Comparison of ENCODE assay signal across 18 cellular contexts in genomic region chr1:17834561-17835100, GRCh38.
DNase-seq lines count a peak whose midpoint lies in the region; ATAC-seq and TF ChIP-seq lines count a peak whose summit lies in the region.
"Had no signal": no experiment of that assay in that cellular context is flagged by ENCODE, and none has a peak within 500 bp of the region (broad histone marks: within the 10 kb centered on the region; RNA-seq: fewer than 3 reads in every experiment).

No MANE protein-coding gene starts in this region.

- H3K56ac ChIP-seq in H9 (ENCODE audit: insufficient read length, low read depth, low read length): no peak overlapping the region

- H3K4me2 ChIP-seq in H9 (ENCODE audit: insufficient read depth, insufficient read length, low read length) (no peak overlapping the region), osteoblast (ENCODE audit: insufficient read depth, low read length) (no peak overlapping the region), smooth muscle cell (no peak overlapping the region)
- H3K4me2 ChIP-seq: GM23338 had no signal

- H3K79me1 ChIP-seq in H9 (ENCODE audit: insufficient read depth, low read depth, low read length, poor library complexity, severe bottlenecking): no peaks in the 10 kb centered on the region

- no peaks in the 10 kb centered on the region for H3F3A ChIP-seq in smooth muscle cell (ENCODE audit: low read depth)

- H3T11ph ChIP-seq in H9 (ENCODE audit: low read length): no peak overlapping the region

- H3K27ac ChIP-seq in H9 (ENCODE audit: insufficient read length, low read depth, low read length) (no peak overlapping the region), WERI-Rb-1 (0 out of 2 replicates have a peak overlapping the region, but pooled peaks have one; percentile 2), osteoblast (ENCODE audit: low read depth, low read length) (no peak overlapping the region), smooth muscle cell (ENCODE audit: low read depth) (no peak overlapping the region)

- no peak overlapping the region for H3K4me3 Mint-ChIP-seq in H9
- H3K4me3 Mint-ChIP-seq: CD4-positive, CD25-positive, alpha-beta regulatory T cell; CD8-positive, alpha-beta memory T cell; GM23338; HFFc6 had no signal

- H3K27me3 ChIP-seq in H9 (ENCODE audit: insufficient read depth, low read length) (no peaks in the 10 kb centered on the region; the same call in 1 of the 2 replicates), WERI-Rb-1 (ENCODE audit: insufficient read depth, low read depth, severe bottlenecking) (no peaks in the 10 kb centered on the region), osteoblast (ENCODE audit: insufficient read depth, low read length) (peaks cover 19% of the 10 kb centered on the region), smooth muscle cell (ENCODE audit: low read depth) (peaks cover 26% of the 10 kb centered on the region)
- H3K27me3 ChIP-seq: BE2C had no signal

- H3K27ac Mint-ChIP-seq in H9: no peak overlapping the region; a peak in 1 of 7 replicates
- H3K27ac Mint-ChIP-seq: CD4-positive, CD25-positive, alpha-beta regulatory T cell; CD8-positive, alpha-beta memory T cell; GM23338; HFFc6 had no signal

- H3K23ac ChIP-seq in H9 (ENCODE audit: insufficient read length, low read depth, low read length): no peak overlapping the region

- no peak overlapping the region for H4K5ac ChIP-seq in H9 (ENCODE audit: insufficient read length, low read depth, low read length)

- H2AFZ ChIP-seq in H9 (ENCODE audit: low read length): no peak overlapping the region
- no peak overlapping the region for H2AFZ ChIP-seq in osteoblast (ENCODE audit: low read length)
- H2AFZ ChIP-seq in smooth muscle cell (ENCODE audit: low read depth): no peak overlapping the region
- H2AFZ ChIP-seq: GM23338 had no signal

- H2BK20ac ChIP-seq in H9 (ENCODE audit: low read depth, low read length, poor library complexity, severe bottlenecking): no peak overlapping the region

- no peaks in the 10 kb centered on the region for H3K36me3 Mint-ChIP-seq in H9 (ENCODE audit: insufficient read depth in 1 of 3, low read depth in 3 of 3)
- H3K36me3 Mint-ChIP-seq: CD4-positive, CD25-positive, alpha-beta regulatory T cell; CD8-positive, alpha-beta memory T cell had no signal

- no peak overlapping the region for H4K91ac ChIP-seq in H9 (ENCODE audit: insufficient read length, low read depth, low read length)

- H3K14ac ChIP-seq in H9 (ENCODE audit: insufficient read depth, low read length): no peak overlapping the region

- H4K8ac ChIP-seq in H9 (replicated peaks; ENCODE audit: insufficient read length, low read depth, low read length): no peak overlapping the region

- H2BK5ac ChIP-seq in H9 (ENCODE audit: insufficient read length, low read length): no peak overlapping the region

- no peak for TF ChIP-seq CTCF in H9 (conservative IDR thresholded peaks at IDR 0.05)
- TF ChIP-seq CTCF in WERI-Rb-1 (IDR thresholded peaks at IDR 0.05; ENCODE audit: low read depth, low read length): no peak
- TF ChIP-seq CTCF in osteoblast (IDR thresholded peaks at IDR 0.05; ENCODE audit: extremely low read depth, low read depth, low read length): no peak
- no peak for TF ChIP-seq CTCF in smooth muscle cell (IDR thresholded peaks at IDR 0.05; ENCODE audit: borderline replicate concordance, insufficient read depth, poor library complexity, severe bottlenecking)

- no peaks in the 10 kb centered on the region for H3K9me3 ChIP-seq in H9 (ENCODE audit: control insufficient read depth, low read depth, low read length)
- no peaks in the 10 kb centered on the region for H3K9me3 ChIP-seq in WERI-Rb-1 (ENCODE audit: severe bottlenecking)
- H3K9me3 ChIP-seq in osteoblast (ENCODE audit: low read depth, low read length): no peaks in the 10 kb centered on the region
- no peaks in the 10 kb centered on the region for H3K9me3 ChIP-seq in smooth muscle cell (replicated peaks; ENCODE audit: low read depth)
- H3K9me3 ChIP-seq: BE2C had no signal

- H3K4me1 ChIP-seq in H9 (ENCODE audit: insufficient read depth, low read length): no peaks in the 10 kb centered on the region
- peaks cover 3% of the 10 kb centered on the region for H3K4me1 ChIP-seq in osteoblast (ENCODE audit: insufficient read depth, low read length)
- no peaks in the 10 kb centered on the region for H3K4me1 ChIP-seq in smooth muscle cell (ENCODE audit: low read depth)

- H3K23me2 ChIP-seq in H9 (ENCODE audit: insufficient read length, low read depth, low read length, poor library complexity, severe bottlenecking): no peaks in the 10 kb centered on the region

- peaks cover 2% of the 10 kb centered on the region for H4K20me1 ChIP-seq in H9 (ENCODE audit: control insufficient read depth, insufficient read depth, insufficient read length)
- H4K20me1 ChIP-seq in osteoblast (ENCODE audit: insufficient read depth, low read length): no peaks in the 10 kb centered on the region
- H4K20me1 ChIP-seq in smooth muscle cell (ENCODE audit: low read depth): no peaks in the 10 kb centered on the region

- H2BK15ac ChIP-seq in H9 (ENCODE audit: low read depth, low read length): no peak overlapping the region

- no peak overlapping the region for H3K9ac ChIP-seq in H9 (ENCODE audit: extremely low read depth, insufficient read length, low read length)
- H3K9ac ChIP-seq in smooth muscle cell (ENCODE audit: low read depth): no peak overlapping the region

- H3K36me3 ChIP-seq in WERI-Rb-1: no peaks in the 10 kb centered on the region
- H3K36me3 ChIP-seq in osteoblast (ENCODE audit: insufficient read depth, low read length): no peaks in the 10 kb centered on the region
- no peaks in the 10 kb centered on the region for H3K36me3 ChIP-seq in smooth muscle cell (ENCODE audit: low read depth)
- H3K36me3 ChIP-seq: BE2C had no signal

- no peak overlapping the region for H3K4ac ChIP-seq in H9 (ENCODE audit: low read depth, low read length)

- H3K4me3 ChIP-seq in WERI-Rb-1 (ENCODE audit: low read depth, low read length): no peak overlapping the region
- no peak overlapping the region for H3K4me3 ChIP-seq in osteoblast (ENCODE audit: insufficient read depth, low read length)
- H3K4me3 ChIP-seq in smooth muscle cell: no peak overlapping the region
- H3K4me3 ChIP-seq: GM23338 had no signal

- ATAC-seq in HG03457 (IDR thresholded peaks at IDR 0.05; ENCODE audit: unreplicated experiment): no peak
- ATAC-seq: GM23338, HCT116, HepG2 had no signal

- peak; percentile 27 for DNase-seq in H9
- no peak for DNase-seq in WERI-Rb-1
- DNase-seq in islet precursor cell: peak; percentile 31
- peak; percentile 43 for DNase-seq in osteoblast (ENCODE audit: insufficient read length, low spot score, missing footprints)
- no peak for DNase-seq in central memory CD4-positive, alpha-beta T cell
- DNase-seq in DMS 273 treated with DMSO at 0.1 percent for 48 hours (lab: John Stamatoyannopoulos, UW): no peak
- no peak for DNase-seq in smooth muscle cell (lab: John Stamatoyannopoulos, UW; ENCODE audit: unreplicated experiment)
- DNase-seq: ACHN; C1 segment of cervical spinal cord; CD4-positive, CD25-positive, alpha-beta regulatory T cell; CD8-positive, alpha-beta memory T cell; COR-L47; HFFc6 had no signal

- no peaks in the 10 kb centered on the region for H3K9me3 Mint-ChIP-seq in H9
- H3K9me3 Mint-ChIP-seq: GM23338, HFFc6 had no signal

- H2AK5ac ChIP-seq in H9 (ENCODE audit: insufficient read length, low read length): no peak overlapping the region

- peaks cover 0 to 3% of the 10 kb centered on the region in 2 experiments; a peak in 2 of 4 replicates for H3K4me1 Mint-ChIP-seq in H9
- H3K4me1 Mint-ChIP-seq: CD4-positive, CD25-positive, alpha-beta regulatory T cell; CD8-positive, alpha-beta memory T cell had no signal

- H3K18ac ChIP-seq in H9 (ENCODE audit: insufficient read length, low read depth, low read length): no peak overlapping the region

- H3K79me2 ChIP-seq in H9 (ENCODE audit: insufficient read depth, low read length) (no peaks in the 10 kb centered on the region), osteoblast (ENCODE audit: insufficient read depth, low read length) (no peaks in the 10 kb centered on the region), smooth muscle cell (ENCODE audit: low read depth) (no peaks in the 10 kb centered on the region)

- no CpG with 5 or more reads among the region's 8 CpGs for WGBS in H9 (ENCODE audit: extremely low coverage, insufficient read length, low lambda C conversion rate)
- 81% methylated on average over 8 of the region's 8 CpGs for WGBS in smooth muscle cell (ENCODE audit: low lambda C conversion rate)

- H2BK120ac ChIP-seq in H9 (ENCODE audit: low read depth, low read length, poor library complexity, severe bottlenecking): no peak overlapping the region

- peaks cover 18% of the 10 kb centered on the region for H3K27me3 Mint-ChIP-seq in H9 (ENCODE audit: low read depth)

- H2BK12ac ChIP-seq in H9 (ENCODE audit: insufficient read length, low read depth, low read length): no peak overlapping the region

Comparison
In these comparisons a context has a peak if more than half of its experiments do, and no peak if none do; other contexts are left out.
1. DNase-seq: peak in H9 (single experiment), islet precursor cell (single experiment) and osteoblast (single experiment); none in WERI-Rb-1 (single experiment), central memory CD4-positive, alpha-beta T cell (single experiment), DMS 273 treated with DMSO at 0.1 percent for 48 hours (single experiment) and smooth muscle cell (single experiment).